ENCODE assay signal across 16 cellular contexts in genomic region chr10:122494173-122494820, GRCh38. TPM values are rescaled to one million over a fixed set of nuclear protein-coding genes. Genes with fewer than 3 reads are reported as not detected.
DNase-seq lines count a peak whose midpoint lies in the region; ATAC-seq, FAIRE-seq and TF ChIP-seq lines count a peak whose summit lies in the region.
"Had no signal": no experiment of that assay in that cellular context is flagged by ENCODE, and none has a peak within 500 bp of the region (broad histone marks: within the 10 kb centered on the region; RNA-seq: fewer than 3 reads in every experiment).

No MANE protein-coding gene starts in this region.

- H3K4me1 ChIP-seq in astrocyte (ENCODE audit: insufficient read depth, low read length) (peaks cover 48% of the 10 kb centered on the region), esophagus squamous epithelium (peaks cover 14 to 83% (median 49%) of the 10 kb centered on the region in 3 donors), gastrocnemius medialis (peaks cover 13% of the 10 kb centered on the region in 2 donors)
- H3K4me1 ChIP-seq: SJCRH30 had no signal

- H3K27me3 ChIP-seq in astrocyte (ENCODE audit: insufficient read depth, low read length) (no peaks in the 10 kb centered on the region), esophagus squamous epithelium (peaks cover 0 to 36% (median 0%) of the 10 kb centered on the region in 4 donors), gastrocnemius medialis (no peaks in the 10 kb centered on the region)

- intact Hi-C loops in esophagus squamous epithelium (cut with DNase I), result no loop called here
- intact Hi-C loops in gastrocnemius medialis (cut with DNase I; ENCODE audit: low total_unique reads), result no loop called here

- WGBS in esophagus squamous epithelium, 2 donors, result 40 to 60% methylated on average over 1 of the region's 20 CpGs

- H4K20me1 ChIP-seq in astrocyte (ENCODE audit: insufficient read depth, low read length), result no peaks in the 10 kb centered on the region

- in situ Hi-C loops in gastrocnemius medialis (cut with MboI; ENCODE audit: low sequenced_read_pairs in 4 of 4), result no loop called here

- TF ChIP-seq CTCF in astrocyte (IDR thresholded peaks at IDR 0.05; ENCODE audit: insufficient read depth, low read depth, low read length), result no peak
- TF ChIP-seq CTCF in esophagus squamous epithelium (IDR thresholded peaks at IDR 0.05), result no peak
- TF ChIP-seq CTCF in gastrocnemius medialis (IDR thresholded peaks at IDR 0.05 in 4 of 5, conservative IDR thresholded peaks at IDR 0.05 in 1 of 5), result no peak
- no peak for TF ChIP-seq CTCF in foreskin fibroblast (IDR thresholded peaks at IDR 0.05; ENCODE audit: low read depth, low read length)

- TF ChIP-seq POLR2A in esophagus squamous epithelium (IDR thresholded peaks at IDR 0.05) (no peak), gastrocnemius medialis (IDR thresholded peaks at IDR 0.05) (no peak)

- H3K4me3 Mint-ChIP-seq in astrocyte (ENCODE audit: unreplicated experiment), result no peak overlapping the region
- H3K4me3 Mint-ChIP-seq in T-helper 2 cell treated with Interferon-gamma antibody and Interleukin-4, amounts not matched to agents 5 μg/mL and 100 μg/mL, for 36 hours, result no peak overlapping the region
- H3K4me3 Mint-ChIP-seq: activated CD4-positive, alpha-beta memory T cell treated with anti-CD3 and anti-CD28 coated beads, Interleukin-2, amount 10 ng/mL, durations not matched to agents 7 days and 5 days had no signal

- no peaks in the 10 kb centered on the region for H3K79me2 ChIP-seq in astrocyte (ENCODE audit: insufficient read depth, low read length)

- H3K9ac ChIP-seq in astrocyte (ENCODE audit: low read length), result no peak overlapping the region

- ATAC-seq in gastrocnemius medialis, result no peak

- H3K36me3 ChIP-seq in astrocyte (ENCODE audit: insufficient read depth, low read length), result no peaks in the 10 kb centered on the region
- H3K36me3 ChIP-seq in esophagus squamous epithelium, result no peaks in the 10 kb centered on the region
- no peaks in the 10 kb centered on the region for H3K36me3 ChIP-seq in gastrocnemius medialis
- H3K36me3 ChIP-seq: SJCRH30 had no signal

- H3K4me3 ChIP-seq in astrocyte (ENCODE audit: insufficient read depth, low read depth, low read length) (no peak overlapping the region), esophagus squamous epithelium (no peak overlapping the region), gastrocnemius medialis (no peak overlapping the region), foreskin fibroblast (ENCODE audit: low read depth in 1 of 2, low read length in 2 of 2) (no peak overlapping the region)
- H3K4me3 ChIP-seq: mucosa of descending colon, SJCRH30 had no signal

- peaks cover 13% of the 10 kb centered on the region for H3K27me3 Mint-ChIP-seq in astrocyte (ENCODE audit: low read depth, unreplicated experiment)
- H3K27me3 Mint-ChIP-seq in T-helper 2 cell treated with Interferon-gamma antibody and Interleukin-4, amounts not matched to agents 5 μg/mL and 100 μg/mL, for 36 hours (ENCODE audit: low read depth), result peaks cover 13% of the 10 kb centered on the region

- peak; percentile 14 for DNase-seq in COLO668 (lab: John Stamatoyannopoulos, UW; ENCODE audit: unreplicated experiment)
- DNase-seq in astrocyte (ENCODE audit: low read depth), result no peak
- no peak for DNase-seq in esophagus squamous epithelium (lab: John Stamatoyannopoulos, UW)
- no peak for DNase-seq in gastrocnemius medialis
- DNase-seq in NCI-H2081 treated with DMSO at 0.1 percent for 48 hours (lab: John Stamatoyannopoulos, UW), result no peak
- no peak for DNase-seq in T-helper 2 cell treated with Interferon-gamma antibody and Interleukin-4, amounts not matched to agents 5 μg/mL and 100 μg/mL, for 36 hours (ENCODE audit: low spot score)
- DNase-seq in NCI-H2196 (lab: John Stamatoyannopoulos, UW; ENCODE audit: unreplicated experiment), result no peak
- no peak for DNase-seq in foreskin fibroblast
- DNase-seq: activated CD4-positive, alpha-beta memory T cell treated with anti-CD3 and anti-CD28 coated beads, Interleukin-2, amount 10 ng/mL, durations not matched to agents 7 days and 5 days; COR-L47; effector memory CD4-positive, alpha-beta T cell; NCI-H1048; NCI-H2227 treated with DMSO at 0.1 percent for 48 hours; SJCRH30 had no signal

- peak overlapping the region; percentile 62 for H3K27ac ChIP-seq in astrocyte (ENCODE audit: low read depth, low read length)
- H3K27ac ChIP-seq in esophagus squamous epithelium, result peak overlapping the region; percentile 40 to 80 (median 73)
- peak overlapping the region in 3 of 4 donors; percentile 47 to 77 (median 52) for H3K27ac ChIP-seq in gastrocnemius medialis
- H3K27ac ChIP-seq: SJCRH30 had no signal

- H3K36me3 Mint-ChIP-seq in astrocyte (ENCODE audit: low read depth, unreplicated experiment), result peaks cover 10% of the 10 kb centered on the region
- no peaks in the 10 kb centered on the region for H3K36me3 Mint-ChIP-seq in T-helper 2 cell treated with Interferon-gamma antibody and Interleukin-4, amounts not matched to agents 5 μg/mL and 100 μg/mL, for 36 hours (ENCODE audit: low read depth)

- H3K4me2 ChIP-seq in astrocyte (ENCODE audit: low read length), result peak overlapping the region; percentile 81

- H3K9me3 ChIP-seq in astrocyte (ENCODE audit: insufficient read depth, low read depth, low read length), result no peaks in the 10 kb centered on the region
- no peaks in the 10 kb centered on the region for H3K9me3 ChIP-seq in esophagus squamous epithelium
- H3K9me3 ChIP-seq in gastrocnemius medialis, result no peaks in the 10 kb centered on the region
- H3K9me3 ChIP-seq: mucosa of descending colon, SJCRH30 had no signal

- H2AFZ ChIP-seq in astrocyte (ENCODE audit: low read depth, low read length), result peak overlapping the region; percentile 58

- no peak overlapping the region for H3K27ac Mint-ChIP-seq in astrocyte (ENCODE audit: unreplicated experiment)
- no peak overlapping the region for H3K27ac Mint-ChIP-seq in T-helper 2 cell treated with Interferon-gamma antibody and Interleukin-4, amounts not matched to agents 5 μg/mL and 100 μg/mL, for 36 hours
- H3K27ac Mint-ChIP-seq: activated CD4-positive, alpha-beta memory T cell treated with anti-CD3 and anti-CD28 coated beads, Interleukin-2, amount 10 ng/mL, durations not matched to agents 7 days and 5 days had no signal

- H3K4me1 Mint-ChIP-seq in astrocyte (ENCODE audit: low read depth, unreplicated experiment), result peaks cover 24% of the 10 kb centered on the region
- H3K4me1 Mint-ChIP-seq in T-helper 2 cell treated with Interferon-gamma antibody and Interleukin-4, amounts not matched to agents 5 μg/mL and 100 μg/mL, for 36 hours (ENCODE audit: low read depth), result peaks cover 16% of the 10 kb centered on the region

- no peak for FAIRE-seq in astrocyte (lab: Jason Lieb, UNC)

- peaks cover 2% of the 10 kb centered on the region for H3K9me3 Mint-ChIP-seq in astrocyte (ENCODE audit: unreplicated experiment)
- H3K9me3 Mint-ChIP-seq in T-helper 2 cell treated with Interferon-gamma antibody and Interleukin-4, amounts not matched to agents 5 μg/mL and 100 μg/mL, for 36 hours, result no peaks in the 10 kb centered on the region
- H3K9me3 Mint-ChIP-seq: activated CD4-positive, alpha-beta memory T cell treated with anti-CD3 and anti-CD28 coated beads, Interleukin-2, amount 10 ng/mL, durations not matched to agents 7 days and 5 days had no signal

RNA-seq across cellular contexts. Expression of gene HTRA1, which starts 32.9 kb away (rescaled TPM):
- total RNA-seq in astrocyte, result 34.9 and 89.8 TPM in 2 replicates
- total RNA-seq in esophagus squamous epithelium, result 10 to 100 TPM in 3 of 4 donors, 1 to 10 TPM in 1; 6.3 to 62.2 (median 25.8) TPM
- 10 to 100 TPM; 14.2 to 23.2 (median 17.2) TPM for total RNA-seq in gastrocnemius medialis
- total RNA-seq: activated CD4-positive, alpha-beta memory T cell treated with anti-CD3 and anti-CD28 coated beads, Interleukin-2, amount 10 ng/mL, durations not matched to agents 7 days and 5 days had no signal

RNA-seq across cellular contexts. Expression of gene ARMS2, which starts 39.8 kb away (rescaled TPM):
- total RNA-seq in astrocyte (not detected in 2 replicates), esophagus squamous epithelium (not detected), gastrocnemius medialis (not detected)
- total RNA-seq: activated CD4-positive, alpha-beta memory T cell treated with anti-CD3 and anti-CD28 coated beads, Interleukin-2, amount 10 ng/mL, durations not matched to agents 7 days and 5 days; mucosa of descending colon; SJCRH30; subcutaneous adipose tissue had no signal
